In the genomic region with DNA sequence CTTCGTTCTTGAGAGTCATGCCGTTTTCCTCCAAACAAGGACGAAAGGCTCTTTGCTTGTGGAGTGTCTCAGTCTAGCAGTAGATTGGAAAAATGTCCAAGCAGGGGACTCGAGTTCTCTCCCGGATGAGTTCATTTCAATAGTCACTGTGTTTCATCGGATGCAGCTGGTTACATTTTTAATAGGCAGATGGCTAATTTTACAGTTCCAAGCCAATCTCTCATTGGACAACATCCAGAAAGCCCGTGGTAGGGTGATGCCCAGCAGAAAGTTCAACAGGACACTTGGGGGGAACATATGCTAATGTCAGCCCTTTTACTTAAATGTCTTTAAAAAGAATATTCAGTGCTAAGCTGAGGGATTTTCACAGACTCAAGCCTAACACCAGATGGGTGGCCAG, we compare ENCODE assay signal across 1 cellular context.
TF ChIP-seq lines count a peak whose summit lies in the region.

No MANE protein-coding gene starts in this region.

TF ChIP-seq in GM23338, 12 proteins besides CTCF, POLR2A, EP300 and RAD21 (continued from another document):
- TF ChIP-seq, protein P1, sequence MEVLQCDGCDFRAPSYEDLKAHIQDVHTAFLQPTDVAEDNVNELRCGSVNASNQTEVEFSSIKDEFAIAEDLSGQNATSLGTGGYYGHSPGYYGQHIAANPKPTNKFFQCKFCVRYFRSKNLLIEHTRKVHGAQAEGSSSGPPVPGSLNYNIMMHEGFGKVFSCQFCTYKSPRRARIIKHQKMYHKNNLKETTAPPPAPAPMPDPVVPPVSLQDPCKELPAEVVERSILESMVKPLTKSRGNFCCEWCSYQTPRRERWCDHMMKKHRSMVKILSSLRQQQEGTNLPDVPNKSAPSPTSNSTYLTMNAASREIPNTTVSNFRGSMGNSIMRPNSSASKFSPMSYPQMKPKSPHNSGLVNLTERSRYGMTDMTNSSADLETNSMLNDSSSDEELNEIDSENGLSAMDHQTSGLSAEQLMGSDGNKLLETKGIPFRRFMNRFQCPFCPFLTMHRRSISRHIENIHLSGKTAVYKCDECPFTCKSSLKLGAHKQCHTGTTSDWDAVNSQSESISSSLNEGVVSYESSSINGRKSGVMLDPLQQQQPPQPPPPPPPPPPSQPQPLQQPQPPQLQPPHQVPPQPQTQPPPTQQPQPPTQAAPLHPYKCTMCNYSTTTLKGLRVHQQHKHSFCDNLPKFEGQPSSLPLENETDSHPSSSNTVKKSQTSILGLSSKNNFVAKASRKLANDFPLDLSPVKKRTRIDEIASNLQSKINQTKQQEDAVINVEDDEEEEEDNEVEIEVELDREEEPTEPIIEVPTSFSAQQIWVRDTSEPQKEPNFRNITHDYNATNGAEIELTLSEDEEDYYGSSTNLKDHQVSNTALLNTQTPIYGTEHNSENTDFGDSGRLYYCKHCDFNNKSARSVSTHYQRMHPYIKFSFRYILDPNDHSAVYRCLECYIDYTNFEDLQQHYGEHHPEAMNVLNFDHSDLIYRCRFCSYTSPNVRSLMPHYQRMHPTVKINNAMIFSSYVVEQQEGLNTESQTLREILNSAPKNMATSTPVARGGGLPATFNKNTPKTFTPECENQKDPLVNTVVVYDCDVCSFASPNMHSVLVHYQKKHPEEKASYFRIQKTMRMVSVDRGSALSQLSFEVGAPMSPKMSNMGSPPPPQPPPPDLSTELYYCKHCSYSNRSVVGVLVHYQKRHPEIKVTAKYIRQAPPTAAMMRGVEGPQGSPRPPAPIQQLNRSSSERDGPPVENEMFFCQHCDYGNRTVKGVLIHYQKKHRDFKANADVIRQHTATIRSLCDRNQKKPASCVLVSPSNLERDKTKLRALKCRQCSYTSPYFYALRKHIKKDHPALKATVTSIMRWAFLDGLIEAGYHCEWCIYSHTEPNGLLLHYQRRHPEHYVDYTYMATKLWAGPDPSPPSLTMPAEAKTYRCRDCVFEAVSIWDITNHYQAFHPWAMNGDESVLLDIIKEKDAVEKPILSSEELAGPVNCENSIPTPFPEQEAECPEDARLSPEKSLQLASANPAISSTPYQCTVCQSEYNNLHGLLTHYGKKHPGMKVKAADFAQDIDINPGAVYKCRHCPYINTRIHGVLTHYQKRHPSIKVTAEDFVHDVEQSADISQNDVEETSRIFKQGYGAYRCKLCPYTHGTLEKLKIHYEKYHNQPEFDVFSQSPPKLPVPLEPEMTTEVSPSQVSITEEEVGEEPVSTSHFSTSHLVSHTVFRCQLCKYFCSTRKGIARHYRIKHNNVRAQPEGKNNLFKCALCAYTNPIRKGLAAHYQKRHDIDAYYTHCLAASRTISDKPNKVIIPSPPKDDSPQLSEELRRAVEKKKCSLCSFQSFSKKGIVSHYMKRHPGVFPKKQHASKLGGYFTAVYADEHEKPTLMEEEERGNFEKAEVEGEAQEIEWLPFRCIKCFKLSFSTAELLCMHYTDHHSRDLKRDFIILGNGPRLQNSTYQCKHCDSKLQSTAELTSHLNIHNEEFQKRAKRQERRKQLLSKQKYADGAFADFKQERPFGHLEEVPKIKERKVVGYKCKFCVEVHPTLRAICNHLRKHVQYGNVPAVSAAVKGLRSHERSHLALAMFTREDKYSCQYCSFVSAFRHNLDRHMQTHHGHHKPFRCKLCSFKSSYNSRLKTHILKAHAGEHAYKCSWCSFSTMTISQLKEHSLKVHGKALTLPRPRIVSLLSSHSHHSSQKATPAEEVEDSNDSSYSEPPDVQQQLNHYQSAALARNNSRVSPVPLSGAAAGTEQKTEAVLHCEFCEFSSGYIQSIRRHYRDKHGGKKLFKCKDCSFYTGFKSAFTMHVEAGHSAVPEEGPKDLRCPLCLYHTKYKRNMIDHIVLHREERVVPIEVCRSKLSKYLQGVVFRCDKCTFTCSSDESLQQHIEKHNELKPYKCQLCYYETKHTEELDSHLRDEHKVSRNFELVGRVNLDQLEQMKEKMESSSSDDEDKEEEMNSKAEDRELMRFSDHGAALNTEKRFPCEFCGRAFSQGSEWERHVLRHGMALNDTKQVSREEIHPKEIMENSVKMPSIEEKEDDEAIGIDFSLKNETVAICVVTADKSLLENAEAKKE (CRISPR knock-in tag; IDR thresholded peaks at IDR 0.05): no peak
- no peak for TF ChIP-seq POLR2AphosphoS5 (IDR thresholded peaks at IDR 0.05; ENCODE audit: low read depth)
